ENCODE assay signal across 1 cellular context in genomic region chr16:1152123-1152638, GRCh38.
TF ChIP-seq lines count a peak whose summit lies in the region.

No MANE protein-coding gene starts in this region.

TF ChIP-seq in HEK293, 187 proteins besides CTCF, POLR2A, EP300 and RAD21 (continued from another document):
- TF ChIP-seq PRDM4 (tag by site-specific recombination; IDR thresholded peaks at IDR 0.05), result no peak
- 0 out of 2 replicates have a peak, but pooled peaks have one; percentile 21 for TF ChIP-seq ZIC2 (tag by site-specific recombination; IDR thresholded peaks at IDR 0.05)
- TF ChIP-seq GLIS2 (tag by site-specific recombination; IDR thresholded peaks at IDR 0.05), result peak; percentile 38; the same call in 1 of the 2 replicates
- no peak for TF ChIP-seq ZNF843 (tag by site-specific recombination; IDR thresholded peaks at IDR 0.05)
- no peak for TF ChIP-seq ZNF670 (tag by site-specific recombination; IDR thresholded peaks at IDR 0.05; ENCODE audit: low read depth)
- TF ChIP-seq EGR2 (tag by site-specific recombination; IDR thresholded peaks at IDR 0.05; ENCODE audit: low read depth), result peak; percentile 41; the same call in 1 of the 2 replicates
- no peak for TF ChIP-seq ZNF274 (IDR thresholded peaks at IDR 0.05; ENCODE audit: low read length)
- no peak for TF ChIP-seq ZNF274 (tag by site-specific recombination; IDR thresholded peaks at IDR 0.05; ENCODE audit: borderline replicate concordance)
- TF ChIP-seq ZNF610 (tag by site-specific recombination; IDR thresholded peaks at IDR 0.05; ENCODE audit: borderline replicate concordance), result no peak
- no peak for TF ChIP-seq ZNF433 (tag by site-specific recombination; IDR thresholded peaks at IDR 0.05; ENCODE audit: low read depth)
- no peak for TF ChIP-seq SETDB1 (IDR thresholded peaks at IDR 0.05; ENCODE audit: insufficient read length, low read length)
- TF ChIP-seq ZBTB1 (tag by site-specific recombination; IDR thresholded peaks at IDR 0.05), result no peak
- no peak for TF ChIP-seq ZBTB20 (tag by site-specific recombination; IDR thresholded peaks at IDR 0.05)
- TF ChIP-seq ZNF48 (tag by site-specific recombination; IDR thresholded peaks at IDR 0.05), result no peak
TF ChIP-seq in HEK293: peak in this region for 16.
